Comparison of ENCODE assay signal across 1 cellular context in the genomic region with DNA sequence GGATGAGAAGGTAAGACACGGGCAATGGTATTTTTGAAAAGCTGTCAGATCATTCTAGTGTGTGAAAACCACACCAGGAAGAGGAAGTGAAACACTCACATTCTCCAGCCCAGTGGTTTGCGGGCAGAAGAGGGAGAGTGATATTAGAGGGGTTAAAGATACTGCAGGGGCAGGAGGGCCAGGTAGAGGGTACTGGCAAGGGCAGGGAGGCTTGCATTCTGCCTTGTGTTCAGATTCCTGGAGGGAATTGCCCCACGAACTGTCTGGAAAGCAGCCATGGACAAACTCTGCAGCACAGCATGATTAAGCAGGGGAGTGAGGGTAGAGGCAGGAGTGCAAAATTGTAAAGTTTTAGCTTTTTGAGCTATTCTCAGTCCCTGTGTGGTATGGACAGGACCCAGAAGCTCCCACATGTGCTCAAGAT.
TF ChIP-seq lines count a peak whose summit lies in the region.

No MANE protein-coding gene starts in this region.

TF ChIP-seq in HepG2, 621 proteins besides CTCF, POLR2A, EP300 and RAD21:
- TF ChIP-seq, protein P1, sequence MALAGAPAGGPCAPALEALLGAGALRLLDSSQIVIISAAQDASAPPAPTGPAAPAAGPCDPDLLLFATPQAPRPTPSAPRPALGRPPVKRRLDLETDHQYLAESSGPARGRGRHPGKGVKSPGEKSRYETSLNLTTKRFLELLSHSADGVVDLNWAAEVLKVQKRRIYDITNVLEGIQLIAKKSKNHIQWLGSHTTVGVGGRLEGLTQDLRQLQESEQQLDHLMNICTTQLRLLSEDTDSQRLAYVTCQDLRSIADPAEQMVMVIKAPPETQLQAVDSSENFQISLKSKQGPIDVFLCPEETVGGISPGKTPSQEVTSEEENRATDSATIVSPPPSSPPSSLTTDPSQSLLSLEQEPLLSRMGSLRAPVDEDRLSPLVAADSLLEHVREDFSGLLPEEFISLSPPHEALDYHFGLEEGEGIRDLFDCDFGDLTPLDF (CRISPR knock-in tag; IDR thresholded peaks at IDR 0.05) = no peak
- TF ChIP-seq ZSCAN29 (CRISPR knock-in tag; conservative IDR thresholded peaks at IDR 0.05) = no peak
- TF ChIP-seq, protein P2, sequence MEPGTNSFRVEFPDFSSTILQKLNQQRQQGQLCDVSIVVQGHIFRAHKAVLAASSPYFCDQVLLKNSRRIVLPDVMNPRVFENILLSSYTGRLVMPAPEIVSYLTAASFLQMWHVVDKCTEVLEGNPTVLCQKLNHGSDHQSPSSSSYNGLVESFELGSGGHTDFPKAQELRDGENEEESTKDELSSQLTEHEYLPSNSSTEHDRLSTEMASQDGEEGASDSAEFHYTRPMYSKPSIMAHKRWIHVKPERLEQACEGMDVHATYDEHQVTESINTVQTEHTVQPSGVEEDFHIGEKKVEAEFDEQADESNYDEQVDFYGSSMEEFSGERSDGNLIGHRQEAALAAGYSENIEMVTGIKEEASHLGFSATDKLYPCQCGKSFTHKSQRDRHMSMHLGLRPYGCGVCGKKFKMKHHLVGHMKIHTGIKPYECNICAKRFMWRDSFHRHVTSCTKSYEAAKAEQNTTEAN (CRISPR knock-in tag; conservative IDR thresholded peaks at IDR 0.05) = no peak
